ENCODE assay signal across 16 cellular contexts in the genomic region with DNA sequence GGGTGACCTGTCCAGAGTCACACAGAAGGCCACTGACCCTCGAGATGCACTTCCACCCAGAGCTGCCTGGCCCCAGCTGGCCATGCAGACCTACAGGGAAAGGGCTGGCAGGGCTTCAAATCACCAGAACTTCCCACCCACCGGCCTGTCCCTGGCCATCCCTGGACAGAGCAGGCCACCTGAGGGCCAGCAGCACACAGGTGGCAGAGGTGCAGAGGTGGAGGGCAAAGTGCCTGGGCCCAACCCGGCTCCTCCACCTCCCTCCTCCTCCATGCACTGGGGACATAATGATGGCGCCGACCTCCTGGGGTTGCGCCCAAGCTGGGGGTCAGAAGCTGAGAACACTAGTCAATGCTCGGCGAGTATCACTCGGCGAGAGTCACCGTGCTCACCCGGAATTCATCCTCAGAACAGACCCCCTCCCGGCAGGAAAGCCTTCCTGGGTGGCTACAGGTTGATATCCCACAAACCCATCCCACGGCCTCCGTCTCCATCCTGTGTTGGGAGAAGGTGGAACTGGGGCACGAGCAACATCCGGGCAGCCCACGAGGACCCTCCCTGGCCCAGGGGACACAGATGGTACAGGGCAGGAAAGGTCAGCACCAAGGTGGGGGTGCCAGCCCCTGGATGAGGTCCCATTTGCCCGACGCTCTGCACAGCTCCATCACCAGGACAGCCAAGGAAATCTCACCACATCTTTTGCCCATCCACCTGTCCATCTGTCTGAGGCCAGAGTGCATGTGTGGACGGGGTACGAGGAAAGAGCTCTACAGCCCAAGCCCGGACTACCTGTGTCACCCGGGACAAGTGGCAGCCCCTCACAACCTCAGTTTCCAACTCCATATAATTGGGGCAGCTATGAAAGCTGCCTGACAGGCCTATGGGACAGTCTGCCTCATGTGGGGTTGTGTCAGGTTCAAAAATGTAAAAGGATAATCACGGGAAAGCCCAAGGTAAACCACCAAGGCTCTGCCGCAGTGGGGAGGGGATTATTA. TPM values are rescaled to one million over a fixed set of nuclear protein-coding genes. Genes with fewer than 3 reads are reported as not detected.
DNase-seq lines count a peak whose midpoint lies in the region; ATAC-seq, FAIRE-seq and TF ChIP-seq lines count a peak whose summit lies in the region.
"Had no signal": no experiment of that assay in that cellular context is flagged by ENCODE, and none has a peak within 500 bp of the region (broad histone marks: within the 10 kb centered on the region; RNA-seq: fewer than 3 reads in every experiment).

No MANE protein-coding gene starts in this region.

- H2AFZ ChIP-seq in HepG2 (ENCODE audit: low read length) = no peak overlapping the region
- H2AFZ ChIP-seq: GM23338 had no signal

- H3K4me3 ChIP-seq in right lobe of liver = no peak overlapping the region
- H3K4me3 ChIP-seq in HepG2 (replicated peaks in 1 of 3; ENCODE audit: insufficient read depth in 1 of 3, low read depth in 2 of 3, low read length in 3 of 3) = no peak overlapping the region
- no peak overlapping the region for H3K4me3 ChIP-seq in mucosa of descending colon
- no peak overlapping the region for H3K4me3 ChIP-seq in aorta (ENCODE audit: low read length in 2 of 2)
- H3K4me3 ChIP-seq: GM23338 had no signal

- BruUV-seq in HepG2 (replicated peaks; lab: Mats Ljungman, UMichigan) = no TSS peak

- TF ChIP-seq POLR2A in right lobe of liver (IDR thresholded peaks at IDR 0.05) (no peak), HepG2 (IDR thresholded peaks at IDR 0.05; ENCODE audit: insufficient read depth in 1 of 2, low read depth in 2 of 2, low read length in 2 of 2) (no peak), GM18505 (IDR thresholded peaks at IDR 0.05; ENCODE audit: borderline replicate concordance, extremely low read depth, insufficient read depth, insufficient read length) (no peak)

- H4K20me1 ChIP-seq in HepG2 (ENCODE audit: insufficient read depth, low read length) = no peaks in the 10 kb centered on the region

- no peaks in the 10 kb centered on the region for H3K9me3 ChIP-seq in right lobe of liver
- H3K9me3 ChIP-seq in HepG2 (ENCODE audit: low read length) = no peaks in the 10 kb centered on the region
- H3K9me3 ChIP-seq in mucosa of descending colon = no peaks in the 10 kb centered on the region
- H3K9me3 ChIP-seq in aorta (ENCODE audit: control insufficient read depth, low read length) = no peaks in the 10 kb centered on the region

- in situ Hi-C loops in HepG2 (cut with HindIII; ENCODE audit: extremely low pct_ligation_motif_present, low pct_unique_long_range_greater_than_20kb) = no loop called here

- TF ChIP-seq RAD21 in HepG2 (CRISPR knock-in tag; IDR thresholded peaks at IDR 0.05) = no peak

- TF ChIP-seq EP300 in HepG2 (IDR thresholded peaks at IDR 0.05; ENCODE audit: low read depth in 2 of 2, low read length in 2 of 2) (no peak), HepG2 (CRISPR knock-in tag; IDR thresholded peaks at IDR 0.05; ENCODE audit: borderline replicate concordance) (no peak)

- POLR2A ChIA-PET in HepG2 (lab: Yijun Ruan, JAX) = no interaction called here

- no peaks in the 10 kb centered on the region for H3K36me3 ChIP-seq in right lobe of liver
- no peaks in the 10 kb centered on the region for H3K36me3 ChIP-seq in HepG2 (replicated peaks in 1 of 2; ENCODE audit: control insufficient read depth in 1 of 2, insufficient read depth in 2 of 2, low read length in 2 of 2)
- no peaks in the 10 kb centered on the region for H3K36me3 ChIP-seq in mucosa of descending colon (ENCODE audit: low read depth)
- H3K36me3 ChIP-seq in aorta (ENCODE audit: control insufficient read depth in 1 of 2, insufficient read depth in 2 of 2, low read length in 1 of 2) = no peaks in the 10 kb centered on the region

- no peaks in the 10 kb centered on the region for H3K27me3 ChIP-seq in right lobe of liver
- H3K27me3 ChIP-seq in HepG2 (ENCODE audit: control insufficient read depth in 1 of 2, insufficient read depth in 2 of 2, low read length in 2 of 2) = peaks cover 14 to 77% of the 10 kb centered on the region in 2 experiments
- H3K27me3 ChIP-seq in aorta (ENCODE audit: control insufficient read depth in 1 of 2, insufficient read depth in 2 of 2, low read length in 1 of 2) = no peaks in the 10 kb centered on the region

- no peaks in the 10 kb centered on the region for H3K4me1 ChIP-seq in right lobe of liver
- no peaks in the 10 kb centered on the region for H3K4me1 ChIP-seq in HepG2 (ENCODE audit: insufficient read depth, low read length)
- no peaks in the 10 kb centered on the region for H3K4me1 ChIP-seq in mucosa of descending colon (ENCODE audit: low read depth)
- H3K4me1 ChIP-seq in aorta (ENCODE audit: control insufficient read depth in 1 of 2, insufficient read depth in 2 of 2, low read length in 2 of 2) = no peaks in the 10 kb centered on the region

- no peak overlapping the region for H3K9ac ChIP-seq in HepG2 (ENCODE audit: insufficient read depth, low read depth, low read length)

- CTCF ChIA-PET in HepG2 (lab: Yijun Ruan, JAX; ENCODE audit: low intra/inter-chr PET ratio, low total read pairs) = no interaction called here

- WGBS in right lobe of liver (ENCODE audit: insufficient coverage, low coverage, low lambda C conversion rate, missing lambda C conversion rate) = 68% methylated on average over 4 of the region's 26 CpGs
- 23% methylated on average over 23 of the region's 26 CpGs for WGBS in HepG2 (ENCODE audit: low lambda C conversion rate)
- 94 to 95% methylated on average over 26 of the region's 26 CpGs for WGBS in aorta, 2 donors

- FAIRE-seq in HepG2 (lab: Jason Lieb, UNC) = no peak
- FAIRE-seq in urothelium cell line (lab: Jason Lieb, UNC) = no peak
- FAIRE-seq: G401.6, GM12891 had no signal

- H3K27ac ChIP-seq in right lobe of liver (no peak overlapping the region), HepG2 (ENCODE audit: extremely low read length, insufficient read depth, low read length) (no peak overlapping the region), aorta (ENCODE audit: low read depth in 1 of 2, low read length in 2 of 2) (no peak overlapping the region)

- intact Hi-C loops in right lobe of liver (cut with DNase I) = no loop called here
- intact Hi-C loops in HepG2 (cut with micrococcal nuclease; ENCODE audit: unreplicated experiment) = no loop called here
- intact Hi-C loops in cardiac septum (cut with DNase I) = no loop called here
- intact Hi-C loops in mucosa of descending colon (cut with DNase I, micrococcal nuclease) = no loop called here
- intact Hi-C loops in aorta (cut with DNase I) = no loop called here

- DNase-seq in right lobe of liver (peak in 2 of 3 donors; percentile 10 to 42), HepG2 (ENCODE audit: low spot score) (no peak), cardiac septum (ENCODE audit: low spot score) (peak; percentile 36), mucosa of descending colon (peak in 2 of 3 donors; percentile 15 to 17), aorta (peak; percentile 35 to 70), urothelium cell line (ENCODE audit: low spot score) (no peak), T-helper 2 cell (no peak)
- DNase-seq: Calu3; CD4-positive, alpha-beta T cell; DMS79; NCI-H1694 treated with DMSO at 0.1 percent for 48 hours; PC-3 had no signal

- no peak for TF ChIP-seq CTCF in right lobe of liver (IDR thresholded peaks at IDR 0.05)
- no peak for TF ChIP-seq CTCF in HepG2 (CRISPR knock-in tag; IDR thresholded peaks at IDR 0.05)
- TF ChIP-seq CTCF in mucosa of descending colon (IDR thresholded peaks at IDR 0.05) = no peak

- no peak for ATAC-seq in right lobe of liver
- no peak for ATAC-seq in HepG2
- no peak for ATAC-seq in mucosa of descending colon
- no peak for ATAC-seq in aorta (ENCODE audit: low FRiP score)
- no peak for ATAC-seq in GM18505 (IDR thresholded peaks at IDR 0.05; ENCODE audit: unreplicated experiment)
- ATAC-seq: GM23338, PC-3 had no signal

- H3K79me2 ChIP-seq in HepG2 (ENCODE audit: insufficient read depth, low read length) = no peaks in the 10 kb centered on the region

- no peak overlapping the region for H3K4me2 ChIP-seq in HepG2 (ENCODE audit: low read depth, low read length)
- H3K4me2 ChIP-seq: GM23338 had no signal

TF ChIP-seq in HepG2, 621 proteins besides CTCF, POLR2A, EP300 and RAD21 (continues in another document):
- TF ChIP-seq NR2F2 (IDR thresholded peaks at IDR 0.05; ENCODE audit: borderline replicate concordance, low read depth) = no peak
- no peak for TF ChIP-seq PHF21A (CRISPR knock-in tag; IDR thresholded peaks at IDR 0.05)
- no peak for TF ChIP-seq ZNF614 (CRISPR knock-in tag; IDR thresholded peaks at IDR 0.05; ENCODE audit: borderline replicate concordance)
- TF ChIP-seq ZNF207 (IDR thresholded peaks at IDR 0.05; ENCODE audit: borderline replicate concordance) = no peak
- no peak for TF ChIP-seq ZNF20 (CRISPR knock-in tag; IDR thresholded peaks at IDR 0.05)
- no peak for TF ChIP-seq LCORL (IDR thresholded peaks at IDR 0.05)
- no peak for TF ChIP-seq LCORL (CRISPR knock-in tag; IDR thresholded peaks at IDR 0.05)

RNA-seq across cellular contexts. Expression of gene BEGAIN, which starts 10.8 kb away (rescaled TPM):
- under 1 TPM; 0.12 to 0.61 (median 0.34) TPM for total RNA-seq in right lobe of liver
- not detected in 2 replicates for total RNA-seq in HepG2 (2016; rRNA removed; fragmentation: Illumina TruSeq; extraction: Trizol)
- total RNA-seq in HepG2 (2016; cell fraction: cytosol; rRNA removed; fragmentation: Illumina TruSeq; extraction: Trizol; ENCODE audit: low read depth) = not detected in 2 replicates
- total RNA-seq in HepG2 (2016; cell fraction: insoluble cytoplasmic fraction; rRNA removed; fragmentation: Illumina TruSeq; extraction: Trizol) = not detected in 2 replicates
- not detected in 2 replicates for total RNA-seq in HepG2 (2016; cell fraction: membrane; rRNA removed; fragmentation: Illumina TruSeq; extraction: Trizol)
- total RNA-seq in HepG2 (2016; cell fraction: nucleus; rRNA removed; fragmentation: Illumina TruSeq; extraction: Trizol) = not detected in 2 replicates
- not detected in 2 replicates for polyA plus RNA-seq in HepG2 (2011; rRNA removed)
- not detected in 2 replicates for polyA plus RNA-seq in HepG2 (2011; cell fraction: cytosol; rRNA removed)
- not detected in 2 replicates for polyA plus RNA-seq in HepG2 (2011; cell fraction: nucleus; rRNA removed)
- not detected in 2 replicates for polyA plus RNA-seq in HepG2 (2012)
- polyA plus RNA-seq in HepG2 (2016; cell fraction: cytosol; fragmentation: Illumina TruSeq; extraction: Trizol; ENCODE audit: low read depth) = not detected in 2 replicates
- not detected in 2 replicates for polyA plus RNA-seq in HepG2 (2016; cell fraction: insoluble cytoplasmic fraction; fragmentation: Illumina TruSeq; extraction: Trizol; ENCODE audit: low read depth)
- not detected in 2 replicates for polyA plus RNA-seq in HepG2 (2016; cell fraction: membrane; fragmentation: Illumina TruSeq; extraction: Trizol; ENCODE audit: low read depth)
- polyA plus RNA-seq in HepG2 (2016; cell fraction: nucleus; fragmentation: Illumina TruSeq; extraction: Trizol; ENCODE audit: insufficient read depth, low read depth) = not detected in 2 replicates
- 39.7 TPM in 1 of 2 replicates, not detected in the other for polyA minus RNA-seq in HepG2 (2011; rRNA and poly(A)+ RNA removed; ENCODE audit: low replicate concordance)
- 0.20 TPM in 1 of 2 replicates, not detected in the other for polyA minus RNA-seq in HepG2 (2011; cell fraction: cytosol; rRNA and poly(A)+ RNA removed)
- 0.26 TPM in 1 of 2 replicates, not detected in the other for polyA minus RNA-seq in HepG2 (2011; cell fraction: nucleus; rRNA and poly(A)+ RNA removed)
- total RNA-seq in cardiac septum = 1.2 TPM
- total RNA-seq in mucosa of descending colon = 1 to 10 TPM in 2 of 3 donors, under 1 TPM in 1; 0.75 to 2.5 (median 1.1) TPM
- 1 to 10 TPM; 1.6 to 2.6 TPM for total RNA-seq in aorta
- under 1 TPM; 0.28 to 0.38 TPM for polyA plus RNA-seq in aorta

Comparison
In these comparisons a context has a peak if more than half of its experiments do, and no peak if none do; other contexts are left out.
1. DNase-seq: peak in right lobe of liver (2 of 3), cardiac septum (single experiment), mucosa of descending colon (2 of 3) and aorta (2 of 2); none in HepG2 (single experiment), urothelium cell line (single experiment) and T-helper 2 cell (0 of 5).